In the genomic region with DNA sequence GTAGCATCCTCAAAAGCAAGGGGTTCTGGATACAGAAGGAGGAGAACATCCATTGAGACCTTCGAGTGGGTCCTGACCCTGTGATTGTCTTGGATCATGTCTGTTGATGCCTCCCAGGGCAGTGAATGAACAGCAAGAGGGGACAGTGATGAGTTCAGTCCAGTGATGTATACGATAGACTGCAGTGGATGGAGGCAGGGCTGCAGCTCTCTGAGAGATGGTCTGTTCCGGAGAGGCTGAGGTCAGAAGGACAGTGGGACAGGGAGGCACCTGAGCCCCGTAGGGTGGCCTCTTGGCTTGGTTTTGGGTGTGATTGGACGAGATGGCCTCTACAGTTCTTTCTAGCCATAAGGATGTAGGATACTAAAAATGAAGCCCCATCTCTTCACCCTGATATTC, we compare ENCODE assay signal across 15 cellular contexts.
A peak's percentile ranks its signal among the peaks of the same experiment; 100 is the strongest.
DNase-seq lines count a peak whose midpoint lies in the region; TF ChIP-seq lines count a peak whose summit lies in the region.
"Had no signal": no experiment of that assay in that cellular context is flagged by ENCODE, and none has a peak within 500 bp of the region (broad histone marks: within the 10 kb centered on the region; RNA-seq: fewer than 3 reads in every experiment).

No MANE protein-coding gene starts in this region.

- H3F3A ChIP-seq in PC-9 (ENCODE audit: insufficient read depth, low read depth) = peaks cover 10% of the 10 kb centered on the region; the same call in 1 of the 2 replicates

- H3K27ac ChIP-seq in mammary epithelial cell (ENCODE audit: insufficient read depth, low read depth, low read length) (no peak overlapping the region), PC-9 (peak overlapping the region; percentile 46), mesenchymal stem cell (ENCODE audit: low read length, poor library complexity, severe bottlenecking) (peak overlapping the region; percentile 4), thyroid gland (peak overlapping the region; percentile 49 to 66 (median 55)), RWPE1 (no peak overlapping the region), Karpas-422 (ENCODE audit: low read length) (no peak overlapping the region)
- H3K27ac ChIP-seq: SK-N-MC had no signal

- H2BK15ac ChIP-seq in mesenchymal stem cell (ENCODE audit: low read depth, poor library complexity, severe bottlenecking) = no peak overlapping the region

- no peak overlapping the region for H3K23ac ChIP-seq in mesenchymal stem cell (ENCODE audit: low read length in 2 of 2)

- H2BK5ac ChIP-seq in mesenchymal stem cell (ENCODE audit: low read depth, low read length, poor library complexity, severe bottlenecking) = no peak overlapping the region

- H3K4ac ChIP-seq in mesenchymal stem cell (ENCODE audit: low read depth in 1 of 2, low read length in 2 of 2) = no peak overlapping the region

- BruUV-seq in MCF 10A (replicated peaks; lab: Mats Ljungman, UMichigan) (no TSS peak), mammary epithelial cell (replicated peaks; lab: Mats Ljungman, UMichigan) (no TSS peak), PC-9 (replicated peaks; lab: Mats Ljungman, UMichigan) (no TSS peak)

- POLR2A ChIA-PET in MCF 10A (lab: Yijun Ruan, JAX) (no interaction called here), PC-9 (lab: Charles Lee; ENCODE audit: unreplicated experiment) (no interaction called here), RWPE1 (lab: Yijun Ruan, JAX; ENCODE audit: low non-redundant PET) (no interaction called here)

- CTCF ChIA-PET in MCF 10A (lab: Yijun Ruan, JAX) = interaction anchor here (0.6 to 1.1 kb wide), 2 partner anchors 27 to 85 kb away, joined by 3 to 4 read pairs; no protein-coding TSS in a partner anchor
- CTCF ChIA-PET in mammary epithelial cell (lab: Charles Lee; ENCODE audit: low non-redundant PET) = no interaction called here
- CTCF ChIA-PET in PC-9 (lab: Charles Lee) = no interaction called here
- CTCF ChIA-PET in RWPE1 (lab: Yijun Ruan, JAX) = interaction anchor here (1.0 kb wide), 1 partner anchor 12 kb away, joined by 3 read pairs; no protein-coding TSS in a partner anchor

- 71% methylated on average over 5 of the region's 5 CpGs for WGBS in mammary epithelial cell (ENCODE audit: low coverage, missing lambda C conversion rate)
- 78% methylated on average over 5 of the region's 5 CpGs for WGBS in mesenchymal stem cell
- WGBS in thyroid gland, 2 donors = 73 to 76% methylated on average over 5 of the region's 5 CpGs

- no peak overlapping the region for H3K14ac ChIP-seq in mesenchymal stem cell (ENCODE audit: low read length in 2 of 2)

- no peaks in the 10 kb centered on the region for H3K9me2 ChIP-seq in PC-9 (ENCODE audit: insufficient read depth)
- no peaks in the 10 kb centered on the region for H3K9me2 ChIP-seq in Karpas-422 (replicated peaks; ENCODE audit: insufficient read depth, low read length)

- H3K79me2 ChIP-seq in mammary epithelial cell (ENCODE audit: insufficient read depth, low read length) = no peaks in the 10 kb centered on the region
- no peaks in the 10 kb centered on the region for H3K79me2 ChIP-seq in PC-9 (ENCODE audit: low read depth)
- no peaks in the 10 kb centered on the region for H3K79me2 ChIP-seq in Karpas-422 (ENCODE audit: low read length)

- no peak overlapping the region for H3K18ac ChIP-seq in mesenchymal stem cell (ENCODE audit: low read depth in 1 of 2, low read length in 2 of 2)

- H2BK12ac ChIP-seq in mesenchymal stem cell (ENCODE audit: low read length in 2 of 2) = no peak overlapping the region

- dilution Hi-C loops in mammary epithelial cell (cut with HindIII; ENCODE audit: low sequenced_read_pairs) = no loop called here

- in situ Hi-C loops in mammary epithelial cell (cut with MboI; ENCODE audit: low sequenced_read_pairs in 2 of 2) = no loop called here

- H3K9ac ChIP-seq in mammary epithelial cell (ENCODE audit: insufficient read depth, low read length) (no peak overlapping the region), mesenchymal stem cell (ENCODE audit: low read length) (no peak overlapping the region), Karpas-422 (ENCODE audit: low read length) (no peak overlapping the region)

- intact Hi-C loops in MCF 10A (cut with micrococcal nuclease) = no loop called here
- intact Hi-C loops in mammary epithelial cell (cut with micrococcal nuclease) = no loop called here
- intact Hi-C loops in PC-9 (cut with micrococcal nuclease; ENCODE audit: unreplicated experiment) = no loop called here
- intact Hi-C loops in thyroid gland (cut with DNase I) = no loop called here

- H3K4me1 Mint-ChIP-seq in MCF 10A (ENCODE audit: insufficient read depth, unreplicated experiment) = peaks cover 10% of the 10 kb centered on the region

- no peaks in the 10 kb centered on the region for H3K36me3 Mint-ChIP-seq in MCF 10A (ENCODE audit: insufficient read depth, unreplicated experiment)

- no peak for TF ChIP-seq CTCF in MCF 10A (IDR thresholded peaks at IDR 0.05; ENCODE audit: unreplicated experiment)
- TF ChIP-seq CTCF in mammary epithelial cell (conservative IDR thresholded peaks at IDR 0.05 in 1 of 2, IDR thresholded peaks at IDR 0.05 in 1 of 2; ENCODE audit: extremely low read depth in 1 of 2, insufficient read depth in 1 of 2, low read depth in 1 of 2, low read length in 2 of 2) = no peak
- no peak for TF ChIP-seq CTCF in PC-9 (conservative IDR thresholded peaks at IDR 0.05)
- no peak for TF ChIP-seq CTCF in thyroid gland (IDR thresholded peaks at IDR 0.05)
- no peak for TF ChIP-seq CTCF in RWPE1 (conservative IDR thresholded peaks at IDR 0.05; ENCODE audit: low read depth)

- H3K36me3 ChIP-seq in mammary epithelial cell (ENCODE audit: insufficient read depth, low read length) (no peaks in the 10 kb centered on the region), PC-9 (ENCODE audit: low read depth) (no peaks in the 10 kb centered on the region), mesenchymal stem cell (ENCODE audit: control insufficient read depth in 1 of 2, insufficient read depth in 2 of 2, low read depth in 1 of 2, low read length in 2 of 2) (peaks cover 0 to 4% of the 10 kb centered on the region in 2 experiments), thyroid gland (no peaks in the 10 kb centered on the region), Karpas-422 (ENCODE audit: insufficient read depth, low read length) (no peaks in the 10 kb centered on the region)

- H3K27me3 Mint-ChIP-seq in MCF 10A (ENCODE audit: insufficient read depth, unreplicated experiment) = no peaks in the 10 kb centered on the region
- H3K27me3 Mint-ChIP-seq: IgD-negative memory B cell had no signal

- H3K4me1 ChIP-seq in mammary epithelial cell (ENCODE audit: insufficient read depth, low read length) (peaks cover 10% of the 10 kb centered on the region), PC-9 (replicated peaks; ENCODE audit: insufficient read depth) (peaks cover 17% of the 10 kb centered on the region), mesenchymal stem cell (ENCODE audit: control insufficient read depth, insufficient read depth, low read depth, low read length) (peaks cover 10% of the 10 kb centered on the region), thyroid gland (peaks cover 15 to 38% of the 10 kb centered on the region in 2 donors), Karpas-422 (ENCODE audit: low read length) (no peaks in the 10 kb centered on the region)

- H3K4me2 ChIP-seq in mammary epithelial cell (ENCODE audit: insufficient read depth, low read depth, low read length) (no peak overlapping the region), PC-9 (peak overlapping the region; percentile 53), mesenchymal stem cell (ENCODE audit: low read length, poor library complexity, severe bottlenecking) (no peak overlapping the region), Karpas-422 (ENCODE audit: low read depth, low read length, poor library complexity, severe bottlenecking) (no peak overlapping the region)

- no peak overlapping the region for H4K91ac ChIP-seq in mesenchymal stem cell (ENCODE audit: low read length)

- H2BK120ac ChIP-seq in mesenchymal stem cell (ENCODE audit: low read depth, low read length) = no peak overlapping the region

- DNase-seq in MCF 10A (ENCODE audit: unreplicated experiment) (no peak), mammary epithelial cell (no peak), PC-9 (no peak), mesenchymal stem cell (no peak), thyroid gland (no peak), RWPE1 (ENCODE audit: low spot score) (no peak), iPS-NIHi11 (ENCODE audit: low spot score) (no peak), Karpas-422 (no peak)
- DNase-seq: Caco-2, DMS153, H9, NCI-H2171 treated with DMSO at 0.1 percent for 48 hours, NCI-H774 had no signal

- no peak for TF ChIP-seq POLR2A in thyroid gland (IDR thresholded peaks at IDR 0.05)

- peak overlapping the region; percentile 54 for H3K27ac Mint-ChIP-seq in MCF 10A (ENCODE audit: low read depth, unreplicated experiment)

- H4K8ac ChIP-seq in mesenchymal stem cell (ENCODE audit: low read length) = no peak overlapping the region

- H3K4me3 ChIP-seq in mammary epithelial cell (replicated peaks in 1 of 3; ENCODE audit: insufficient read depth in 1 of 3, low read depth in 2 of 3, low read length in 3 of 3) = no peak overlapping the region
- H3K4me3 ChIP-seq in PC-9 = no peak overlapping the region
- no peak overlapping the region for H3K4me3 ChIP-seq in mesenchymal stem cell (ENCODE audit: insufficient read depth in 1 of 2, low read depth in 1 of 2, low read length in 2 of 2)
- no peak overlapping the region for H3K4me3 ChIP-seq in thyroid gland (replicated peaks in 1 of 3)
- H3K4me3 ChIP-seq in Karpas-422 (ENCODE audit: low read length) = no peak overlapping the region
- H3K4me3 ChIP-seq: SK-N-MC had no signal

- H2AK5ac ChIP-seq in mesenchymal stem cell (ENCODE audit: low read length, severe bottlenecking) = peak overlapping the region; percentile 80

- H2AFZ ChIP-seq in mammary epithelial cell (ENCODE audit: low read depth, low read length) (no peak overlapping the region), PC-9 (no peak overlapping the region), mesenchymal stem cell (ENCODE audit: low read depth, low read length) (no peak overlapping the region), Karpas-422 (ENCODE audit: low read length) (no peak overlapping the region)

- no peaks in the 10 kb centered on the region for H3K9me3 Mint-ChIP-seq in MCF 10A (ENCODE audit: unreplicated experiment)
- H3K9me3 Mint-ChIP-seq: IgD-negative memory B cell had no signal

- H3K79me1 ChIP-seq in mesenchymal stem cell (replicated peaks; ENCODE audit: low read length, poor library complexity, severe bottlenecking) = peaks cover 34% of the 10 kb centered on the region

- peaks cover 3% of the 10 kb centered on the region for H3K9me3 ChIP-seq in mammary epithelial cell (replicated peaks; ENCODE audit: insufficient read depth, low read length)
- H3K9me3 ChIP-seq in PC-9 (ENCODE audit: insufficient read depth, low read depth) = no peaks in the 10 kb centered on the region; the same call in 1 of the 2 replicates
- H3K9me3 ChIP-seq in mesenchymal stem cell (ENCODE audit: control insufficient read depth, low read length) = peaks cover 9% of the 10 kb centered on the region
- no peaks in the 10 kb centered on the region for H3K9me3 ChIP-seq in thyroid gland
- H3K9me3 ChIP-seq in Karpas-422 (ENCODE audit: low read length) = no peaks in the 10 kb centered on the region

- H3K4me3 Mint-ChIP-seq in MCF 10A (ENCODE audit: unreplicated experiment) = no peak overlapping the region
- H3K4me3 Mint-ChIP-seq: H9 had no signal

- H3K27me3 ChIP-seq in mammary epithelial cell (ENCODE audit: insufficient read depth, low read length) (no peaks in the 10 kb centered on the region), PC-9 (ENCODE audit: insufficient read depth, low read depth) (no peaks in the 10 kb centered on the region), mesenchymal stem cell (ENCODE audit: control insufficient read depth in 1 of 2, insufficient read depth in 1 of 2, low read length in 2 of 2) (no peaks in the 10 kb centered on the region), thyroid gland (no peaks in the 10 kb centered on the region), Karpas-422 (ENCODE audit: low read length) (no peaks in the 10 kb centered on the region)

- no peaks in the 10 kb centered on the region for H4K20me1 ChIP-seq in mammary epithelial cell (ENCODE audit: insufficient read depth, low read length)
- no peaks in the 10 kb centered on the region for H4K20me1 ChIP-seq in PC-9 (ENCODE audit: insufficient read depth)
- no peaks in the 10 kb centered on the region for H4K20me1 ChIP-seq in Karpas-422 (ENCODE audit: insufficient read depth, low read depth, low read length)

Comparison
In these comparisons a context has a peak if more than half of its experiments do, and no peak if none do; other contexts are left out.
1. CTCF ChIA-PET loops: an anchor here in MCF 10A (0.6 to 1.1 kb wide) and RWPE1 (1.0 kb wide); none called in mammary epithelial cell and PC-9.
2. H3K27ac ChIP-seq: peak in PC-9 (single experiment), mesenchymal stem cell (single experiment) and thyroid gland (3 of 3); none in mammary epithelial cell (single experiment), RWPE1 (single experiment) and Karpas-422 (single experiment).